1 cellular context compared by ENCODE assay signal in genomic region chr12:46504494-46504893, GRCh38.
TF ChIP-seq lines count a peak whose summit lies in the region.

No MANE protein-coding gene starts in this region.

TF ChIP-seq in GM12878, 131 proteins besides CTCF, POLR2A, EP300 and RAD21 (continued from another document):
- TF ChIP-seq NFXL1 (IDR thresholded peaks at IDR 0.05; ENCODE audit: borderline replicate concordance), result no peak
TF ChIP-seq in GM12878: peak in this region for 0.
